8 cellular contexts compared by ENCODE assay signal in the genomic region with DNA sequence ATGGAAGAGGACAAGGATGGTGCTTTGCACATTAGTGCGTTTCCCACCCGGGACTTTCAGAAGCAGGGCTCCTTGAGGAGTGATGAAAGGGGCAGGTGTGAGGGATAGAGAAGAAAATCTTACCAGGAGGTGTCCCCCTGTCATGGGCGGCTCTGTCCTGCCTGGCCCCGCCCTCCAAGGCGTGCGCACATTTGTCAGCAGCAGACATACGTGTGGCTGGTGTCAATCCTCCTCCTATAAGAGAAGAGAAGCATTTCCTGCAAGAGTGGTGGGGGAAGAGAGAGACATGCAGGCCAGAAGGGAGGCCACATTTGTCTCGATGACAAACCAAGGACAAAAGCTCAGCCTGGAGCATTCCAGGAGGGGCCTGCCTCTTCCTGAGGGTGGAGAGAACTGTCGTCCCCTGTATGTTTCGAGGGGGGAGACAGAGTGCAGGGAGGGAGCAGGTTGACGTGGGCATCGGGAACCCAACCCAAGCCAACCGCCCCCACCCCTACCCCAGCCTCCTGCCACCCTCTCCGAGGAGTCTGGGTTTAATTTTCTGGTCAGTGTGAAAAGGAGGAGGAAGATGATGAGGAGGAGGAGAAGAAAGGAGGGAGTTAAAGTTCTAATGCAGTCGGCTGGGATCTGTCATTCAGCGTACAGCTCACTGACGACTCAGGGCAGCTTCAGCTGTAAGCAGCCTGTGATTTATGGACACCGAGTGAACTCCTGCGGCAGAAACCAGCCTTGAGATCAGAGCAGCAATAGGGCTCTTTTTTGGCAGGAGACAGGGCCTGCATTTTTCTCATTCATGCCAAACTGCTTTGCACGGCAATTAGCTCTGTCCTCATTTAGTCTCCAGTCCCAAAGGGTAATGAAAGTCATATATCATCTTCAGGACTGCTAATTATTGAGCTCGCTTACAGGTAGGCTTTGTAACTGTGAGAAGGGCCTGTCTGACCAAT. TPM values are rescaled to one million over a fixed set of nuclear protein-coding genes. Genes with fewer than 3 reads are reported as not detected.
A peak's percentile ranks its signal among the peaks of the same experiment; 100 is the strongest.
DNase-seq lines count a peak whose midpoint lies in the region; ATAC-seq and TF ChIP-seq lines count a peak whose summit lies in the region.

No MANE protein-coding gene starts in this region.

- H3K4me3 ChIP-seq in upper lobe of left lung, result peak overlapping the region in 2 of 4 donors; percentile 2 to 7

- TF ChIP-seq EP300 in upper lobe of left lung (IDR thresholded peaks at IDR 0.05), result no peak

- no peaks in the 10 kb centered on the region for H3K36me3 ChIP-seq in upper lobe of left lung

- DNase-seq in NCI-H510A treated with DMSO at 0.1 percent for 48 hours (lab: John Stamatoyannopoulos, UW) (peak; percentile 43), NCI-H510A (lab: John Stamatoyannopoulos, UW) (no peak), dedifferentiated amniotic fluid mesenchymal stem cell (ENCODE audit: extremely low spot score) (peak; percentile 52), left kidney (ENCODE audit: low read depth, low spot score) (peak; percentile 98), upper lobe of left lung (peak in 1 of 2 donors; percentile 45), GM20000 (ENCODE audit: low spot score) (no peak)
- DNase-seq in activated naive CD4-positive, alpha-beta T cell treated with anti-CD3 and anti-CD28 coated beads, Interleukin-2, amount 50 U/mL, for 16 hours, result no peak

- ATAC-seq in upper lobe of left lung (ENCODE audit: low FRiP score in 2 of 2) (no peak), GM21737 (IDR thresholded peaks at IDR 0.05; ENCODE audit: unreplicated experiment) (no peak)

- peaks cover 5 to 25% (median 18%) of the 10 kb centered on the region in 4 donors for H3K4me1 ChIP-seq in upper lobe of left lung

- H3K27ac ChIP-seq in upper lobe of left lung, result peak overlapping the region; percentile 57 to 83 (median 68)

- WGBS in upper lobe of left lung, 2 donors, result 31 to 39% methylated on average over 19 to 20 of the region's 21 CpGs

- H3K27me3 ChIP-seq in upper lobe of left lung, result no peaks in the 10 kb centered on the region

- no peaks in the 10 kb centered on the region for H3K9me3 ChIP-seq in upper lobe of left lung

- TF ChIP-seq CTCF in upper lobe of left lung (IDR thresholded peaks at IDR 0.05), result no peak
- no peak for TF ChIP-seq CTCF in GM20000 (IDR thresholded peaks at IDR 0.05; ENCODE audit: extremely low read depth, missing control alignments)

- no peak for TF ChIP-seq POLR2A in upper lobe of left lung (IDR thresholded peaks at IDR 0.05)

RNA-seq across cellular contexts. Expression of a gene that starts 47.7 kb away (rescaled TPM):
- total RNA-seq in upper lobe of left lung, result 10 to 100 TPM; 28.0 to 56.6 (median 35.6) TPM

Comparison
In these comparisons a context has a peak if more than half of its experiments do, and no peak if none do; other contexts are left out.
1. DNase-seq: peak in NCI-H510A treated with DMSO at 0.1 percent for 48 hours (single experiment), dedifferentiated amniotic fluid mesenchymal stem cell (single experiment) and left kidney (single experiment); none in NCI-H510A (single experiment), GM20000 (single experiment) and activated naive CD4-positive, alpha-beta T cell treated with anti-CD3 and anti-CD28 coated beads, Interleukin-2, amount 50 U/mL, for 16 hours (single experiment).